In the genomic region with DNA sequence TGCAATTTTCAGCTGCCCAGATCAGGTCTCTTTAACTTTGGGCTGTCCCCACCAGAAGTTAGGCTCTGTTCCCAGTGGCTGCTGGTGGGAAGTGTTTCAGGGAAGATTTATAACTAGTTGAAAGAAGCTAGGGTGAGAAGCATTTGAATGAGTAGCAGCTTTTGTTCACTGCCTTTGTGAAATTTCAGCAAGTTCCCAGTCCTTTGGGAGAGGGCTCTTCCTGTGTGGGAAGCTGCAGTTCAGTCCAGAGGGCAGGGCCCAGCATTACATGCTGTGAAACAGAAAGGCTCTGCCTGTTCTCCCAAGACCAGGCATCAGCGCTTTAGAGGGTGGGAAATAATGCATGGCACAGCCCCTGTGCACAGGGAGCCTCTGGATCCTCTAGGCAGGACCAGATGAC, we compare ENCODE assay signal across 13 cellular contexts.
"Had no signal": no experiment of that assay in that cellular context is flagged by ENCODE, and none has a peak within 500 bp of the region (broad histone marks: within the 10 kb centered on the region; RNA-seq: fewer than 3 reads in every experiment).

No MANE protein-coding gene starts in this region.

- ATAC-seq: activated CD4-positive, alpha-beta T cell treated with anti-CD3 and anti-CD28 coated beads for 36 hours; activated CD8-positive, alpha-beta memory T cell treated with anti-CD3 and anti-CD28 coated beads, Interleukin-2, amount 10 ng/mL, durations not matched to agents 7 days and 5 days; natural killer cell treated with Interleukin-12 subunit alpha and Interleukin-12 subunit beta and Interleukin-15 and Interleukin-18, amount 100 ng/mL, for 72 hours had no signal

- H3K4me3 ChIP-seq: colonic mucosa, right atrium auricular region, SK-N-MC, suprapubic skin had no signal

- H3K4me1 ChIP-seq: colonic mucosa, right atrium auricular region, suprapubic skin had no signal

- H3K27ac ChIP-seq: colonic mucosa, right atrium auricular region, SK-N-MC, suprapubic skin had no signal

- DNase-seq: activated CD4-positive, alpha-beta memory T cell treated with anti-CD3 and anti-CD28 coated beads for 36 hours; activated CD4-positive, alpha-beta T cell treated with anti-CD3 and anti-CD28 coated beads for 36 hours; activated CD8-positive, alpha-beta memory T cell treated with anti-CD3 and anti-CD28 coated beads, Interleukin-2, amount 10 ng/mL, durations not matched to agents 7 days and 5 days; activated naive CD4-positive, alpha-beta T cell treated with anti-CD3 and anti-CD28 coated beads, Interleukin-2, amount 50 U/mL, for 16 hours; amniotic stem cell; colonic mucosa; erythroblast; kidney glomerular epithelial cell; trophoblast cell had no signal

- H3K27me3 ChIP-seq: colonic mucosa, right atrium auricular region, suprapubic skin had no signal

- H3K9me3 ChIP-seq: colonic mucosa, right atrium auricular region, suprapubic skin had no signal
